1 cellular context compared by ENCODE assay signal in the genomic region with DNA sequence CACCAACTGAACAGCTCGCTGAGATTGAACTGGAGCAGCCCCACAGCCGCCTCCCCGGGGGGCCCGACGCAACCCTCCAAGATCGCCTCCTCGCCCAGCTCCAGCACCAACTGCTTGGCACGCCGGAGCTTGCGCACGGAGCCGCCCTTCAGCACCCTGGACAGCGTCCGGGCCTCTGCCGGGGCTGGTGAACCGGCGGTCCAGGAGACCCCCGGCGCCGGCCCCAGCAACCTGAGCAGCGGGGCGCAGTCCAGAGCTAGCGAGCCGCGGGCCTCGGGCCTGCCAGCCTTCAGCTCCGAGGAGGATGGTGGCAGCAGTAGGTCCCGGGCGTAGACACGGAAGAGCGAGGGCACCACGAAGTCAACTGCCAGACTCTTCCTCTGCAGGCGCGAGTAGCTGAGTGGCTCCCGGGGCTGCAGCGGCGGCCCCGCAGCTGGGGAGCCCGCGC.
TF ChIP-seq lines count a peak whose summit lies in the region.

No MANE protein-coding gene starts in this region.

TF ChIP-seq in HepG2, 621 proteins besides CTCF, POLR2A, EP300 and RAD21 (continued from another document and continues in another):
- TF ChIP-seq, protein P1, sequence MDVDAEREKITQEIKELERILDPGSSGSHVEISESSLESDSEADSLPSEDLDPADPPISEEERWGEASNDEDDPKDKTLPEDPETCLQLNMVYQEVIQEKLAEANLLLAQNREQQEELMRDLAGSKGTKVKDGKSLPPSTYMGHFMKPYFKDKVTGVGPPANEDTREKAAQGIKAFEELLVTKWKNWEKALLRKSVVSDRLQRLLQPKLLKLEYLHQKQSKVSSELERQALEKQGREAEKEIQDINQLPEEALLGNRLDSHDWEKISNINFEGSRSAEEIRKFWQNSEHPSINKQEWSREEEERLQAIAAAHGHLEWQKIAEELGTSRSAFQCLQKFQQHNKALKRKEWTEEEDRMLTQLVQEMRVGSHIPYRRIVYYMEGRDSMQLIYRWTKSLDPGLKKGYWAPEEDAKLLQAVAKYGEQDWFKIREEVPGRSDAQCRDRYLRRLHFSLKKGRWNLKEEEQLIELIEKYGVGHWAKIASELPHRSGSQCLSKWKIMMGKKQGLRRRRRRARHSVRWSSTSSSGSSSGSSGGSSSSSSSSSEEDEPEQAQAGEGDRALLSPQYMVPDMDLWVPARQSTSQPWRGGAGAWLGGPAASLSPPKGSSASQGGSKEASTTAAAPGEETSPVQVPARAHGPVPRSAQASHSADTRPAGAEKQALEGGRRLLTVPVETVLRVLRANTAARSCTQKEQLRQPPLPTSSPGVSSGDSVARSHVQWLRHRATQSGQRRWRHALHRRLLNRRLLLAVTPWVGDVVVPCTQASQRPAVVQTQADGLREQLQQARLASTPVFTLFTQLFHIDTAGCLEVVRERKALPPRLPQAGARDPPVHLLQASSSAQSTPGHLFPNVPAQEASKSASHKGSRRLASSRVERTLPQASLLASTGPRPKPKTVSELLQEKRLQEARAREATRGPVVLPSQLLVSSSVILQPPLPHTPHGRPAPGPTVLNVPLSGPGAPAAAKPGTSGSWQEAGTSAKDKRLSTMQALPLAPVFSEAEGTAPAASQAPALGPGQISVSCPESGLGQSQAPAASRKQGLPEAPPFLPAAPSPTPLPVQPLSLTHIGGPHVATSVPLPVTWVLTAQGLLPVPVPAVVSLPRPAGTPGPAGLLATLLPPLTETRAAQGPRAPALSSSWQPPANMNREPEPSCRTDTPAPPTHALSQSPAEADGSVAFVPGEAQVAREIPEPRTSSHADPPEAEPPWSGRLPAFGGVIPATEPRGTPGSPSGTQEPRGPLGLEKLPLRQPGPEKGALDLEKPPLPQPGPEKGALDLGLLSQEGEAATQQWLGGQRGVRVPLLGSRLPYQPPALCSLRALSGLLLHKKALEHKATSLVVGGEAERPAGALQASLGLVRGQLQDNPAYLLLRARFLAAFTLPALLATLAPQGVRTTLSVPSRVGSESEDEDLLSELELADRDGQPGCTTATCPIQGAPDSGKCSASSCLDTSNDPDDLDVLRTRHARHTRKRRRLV (CRISPR knock-in tag; IDR thresholded peaks at IDR 0.05), result no peak
- no peak for TF ChIP-seq PAX8 (CRISPR knock-in tag; IDR thresholded peaks at IDR 0.05; ENCODE audit: borderline replicate concordance)
- TF ChIP-seq ZNF34 (CRISPR knock-in tag; IDR thresholded peaks at IDR 0.05; ENCODE audit: borderline replicate concordance), result no peak
- TF ChIP-seq CCDC6 (CRISPR knock-in tag; IDR thresholded peaks at IDR 0.05), result peak; percentile 38; the same call in 1 of the 2 replicates
- TF ChIP-seq KAT8 (CRISPR knock-in tag; IDR thresholded peaks at IDR 0.05), result no peak
- no peak for TF ChIP-seq KAT7 (CRISPR knock-in tag; IDR thresholded peaks at IDR 0.05; ENCODE audit: borderline replicate concordance)
- TF ChIP-seq NFKB2 (CRISPR knock-in tag; IDR thresholded peaks at IDR 0.05; ENCODE audit: borderline replicate concordance), result peak; percentile 38; the same call in 1 of the 2 replicates
- no peak for TF ChIP-seq FOSL2 (CRISPR knock-in tag; IDR thresholded peaks at IDR 0.05)
- no peak for TF ChIP-seq ZNF598 (CRISPR knock-in tag; IDR thresholded peaks at IDR 0.05; ENCODE audit: borderline replicate concordance)
- TF ChIP-seq ARHGAP35 (CRISPR knock-in tag; IDR thresholded peaks at IDR 0.05; ENCODE audit: borderline replicate concordance), result 0 out of 2 replicates have a peak, but pooled peaks have one; percentile 39
- no peak for TF ChIP-seq SMYD3 (CRISPR knock-in tag; IDR thresholded peaks at IDR 0.05)
- TF ChIP-seq, protein P2, sequence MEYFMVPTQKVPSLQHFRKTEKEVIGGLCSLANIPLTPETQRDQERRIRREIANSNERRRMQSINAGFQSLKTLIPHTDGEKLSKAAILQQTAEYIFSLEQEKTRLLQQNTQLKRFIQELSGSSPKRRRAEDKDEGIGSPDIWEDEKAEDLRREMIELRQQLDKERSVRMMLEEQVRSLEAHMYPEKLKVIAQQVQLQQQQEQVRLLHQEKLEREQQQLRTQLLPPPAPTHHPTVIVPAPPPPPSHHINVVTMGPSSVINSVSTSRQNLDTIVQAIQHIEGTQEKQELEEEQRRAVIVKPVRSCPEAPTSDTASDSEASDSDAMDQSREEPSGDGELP (IDR thresholded peaks at IDR 0.05; ENCODE audit: borderline replicate concordance, low read depth), result no peak
- no peak for TF ChIP-seq ZNF589 (CRISPR knock-in tag; conservative IDR thresholded peaks at IDR 0.05)
- TF ChIP-seq, protein P3, sequence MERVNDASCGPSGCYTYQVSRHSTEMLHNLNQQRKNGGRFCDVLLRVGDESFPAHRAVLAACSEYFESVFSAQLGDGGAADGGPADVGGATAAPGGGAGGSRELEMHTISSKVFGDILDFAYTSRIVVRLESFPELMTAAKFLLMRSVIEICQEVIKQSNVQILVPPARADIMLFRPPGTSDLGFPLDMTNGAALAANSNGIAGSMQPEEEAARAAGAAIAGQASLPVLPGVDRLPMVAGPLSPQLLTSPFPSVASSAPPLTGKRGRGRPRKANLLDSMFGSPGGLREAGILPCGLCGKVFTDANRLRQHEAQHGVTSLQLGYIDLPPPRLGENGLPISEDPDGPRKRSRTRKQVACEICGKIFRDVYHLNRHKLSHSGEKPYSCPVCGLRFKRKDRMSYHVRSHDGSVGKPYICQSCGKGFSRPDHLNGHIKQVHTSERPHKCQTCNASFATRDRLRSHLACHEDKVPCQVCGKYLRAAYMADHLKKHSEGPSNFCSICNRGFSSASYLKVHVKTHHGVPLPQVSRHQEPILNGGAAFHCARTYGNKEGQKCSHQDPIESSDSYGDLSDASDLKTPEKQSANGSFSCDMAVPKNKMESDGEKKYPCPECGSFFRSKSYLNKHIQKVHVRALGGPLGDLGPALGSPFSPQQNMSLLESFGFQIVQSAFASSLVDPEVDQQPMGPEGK (CRISPR knock-in tag; IDR thresholded peaks at IDR 0.05), result no peak
- TF ChIP-seq SALL2 (CRISPR knock-in tag; IDR thresholded peaks at IDR 0.05), result no peak
- TF ChIP-seq, protein P4, sequence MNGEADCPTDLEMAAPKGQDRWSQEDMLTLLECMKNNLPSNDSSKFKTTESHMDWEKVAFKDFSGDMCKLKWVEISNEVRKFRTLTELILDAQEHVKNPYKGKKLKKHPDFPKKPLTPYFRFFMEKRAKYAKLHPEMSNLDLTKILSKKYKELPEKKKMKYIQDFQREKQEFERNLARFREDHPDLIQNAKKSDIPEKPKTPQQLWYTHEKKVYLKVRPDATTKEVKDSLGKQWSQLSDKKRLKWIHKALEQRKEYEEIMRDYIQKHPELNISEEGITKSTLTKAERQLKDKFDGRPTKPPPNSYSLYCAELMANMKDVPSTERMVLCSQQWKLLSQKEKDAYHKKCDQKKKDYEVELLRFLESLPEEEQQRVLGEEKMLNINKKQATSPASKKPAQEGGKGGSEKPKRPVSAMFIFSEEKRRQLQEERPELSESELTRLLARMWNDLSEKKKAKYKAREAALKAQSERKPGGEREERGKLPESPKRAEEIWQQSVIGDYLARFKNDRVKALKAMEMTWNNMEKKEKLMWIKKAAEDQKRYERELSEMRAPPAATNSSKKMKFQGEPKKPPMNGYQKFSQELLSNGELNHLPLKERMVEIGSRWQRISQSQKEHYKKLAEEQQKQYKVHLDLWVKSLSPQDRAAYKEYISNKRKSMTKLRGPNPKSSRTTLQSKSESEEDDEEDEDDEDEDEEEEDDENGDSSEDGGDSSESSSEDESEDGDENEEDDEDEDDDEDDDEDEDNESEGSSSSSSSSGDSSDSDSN (CRISPR knock-in tag; IDR thresholded peaks at IDR 0.05), result no peak
- 0 out of 2 replicates have a peak, but pooled peaks have one; percentile 45 for TF ChIP-seq ZNF607 (CRISPR knock-in tag; IDR thresholded peaks at IDR 0.05; ENCODE audit: borderline replicate concordance)
- TF ChIP-seq KDM6A (CRISPR knock-in tag; IDR thresholded peaks at IDR 0.05; ENCODE audit: low read depth), result no peak
- no peak for TF ChIP-seq HHEX (CRISPR knock-in tag; IDR thresholded peaks at IDR 0.05)
- no peak for TF ChIP-seq ETV5 (CRISPR knock-in tag; IDR thresholded peaks at IDR 0.05; ENCODE audit: borderline replicate concordance)
- TF ChIP-seq ZNF124 (CRISPR knock-in tag; IDR thresholded peaks at IDR 0.05), result no peak
- TF ChIP-seq MIXL1 (CRISPR knock-in tag; IDR thresholded peaks at IDR 0.05), result no peak
- TF ChIP-seq ZNF562 (CRISPR knock-in tag; IDR thresholded peaks at IDR 0.05; ENCODE audit: borderline replicate concordance), result no peak
- peak; percentile 60 for TF ChIP-seq SALL1 (CRISPR knock-in tag; IDR thresholded peaks at IDR 0.05)
- TF ChIP-seq ZNF816 (CRISPR knock-in tag; IDR thresholded peaks at IDR 0.05; ENCODE audit: borderline replicate concordance), result no peak
- TF ChIP-seq IKZF1 (IDR thresholded peaks at IDR 0.05), result no peak
- TF ChIP-seq, protein P5, sequence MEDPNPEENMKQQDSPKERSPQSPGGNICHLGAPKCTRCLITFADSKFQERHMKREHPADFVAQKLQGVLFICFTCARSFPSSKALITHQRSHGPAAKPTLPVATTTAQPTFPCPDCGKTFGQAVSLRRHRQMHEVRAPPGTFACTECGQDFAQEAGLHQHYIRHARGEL (CRISPR knock-in tag; IDR thresholded peaks at IDR 0.05), result no peak
- TF ChIP-seq ZFY (CRISPR knock-in tag; IDR thresholded peaks at IDR 0.05), result no peak
- 0 out of 2 replicates have a peak, but pooled peaks have one; percentile 43 for TF ChIP-seq ZNF564 (CRISPR knock-in tag; IDR thresholded peaks at IDR 0.05)
- no peak for TF ChIP-seq SCMH1 (CRISPR knock-in tag; IDR thresholded peaks at IDR 0.05; ENCODE audit: borderline replicate concordance)
- TF ChIP-seq TBP (CRISPR knock-in tag; IDR thresholded peaks at IDR 0.05), result no peak
- TF ChIP-seq, protein P6, sequence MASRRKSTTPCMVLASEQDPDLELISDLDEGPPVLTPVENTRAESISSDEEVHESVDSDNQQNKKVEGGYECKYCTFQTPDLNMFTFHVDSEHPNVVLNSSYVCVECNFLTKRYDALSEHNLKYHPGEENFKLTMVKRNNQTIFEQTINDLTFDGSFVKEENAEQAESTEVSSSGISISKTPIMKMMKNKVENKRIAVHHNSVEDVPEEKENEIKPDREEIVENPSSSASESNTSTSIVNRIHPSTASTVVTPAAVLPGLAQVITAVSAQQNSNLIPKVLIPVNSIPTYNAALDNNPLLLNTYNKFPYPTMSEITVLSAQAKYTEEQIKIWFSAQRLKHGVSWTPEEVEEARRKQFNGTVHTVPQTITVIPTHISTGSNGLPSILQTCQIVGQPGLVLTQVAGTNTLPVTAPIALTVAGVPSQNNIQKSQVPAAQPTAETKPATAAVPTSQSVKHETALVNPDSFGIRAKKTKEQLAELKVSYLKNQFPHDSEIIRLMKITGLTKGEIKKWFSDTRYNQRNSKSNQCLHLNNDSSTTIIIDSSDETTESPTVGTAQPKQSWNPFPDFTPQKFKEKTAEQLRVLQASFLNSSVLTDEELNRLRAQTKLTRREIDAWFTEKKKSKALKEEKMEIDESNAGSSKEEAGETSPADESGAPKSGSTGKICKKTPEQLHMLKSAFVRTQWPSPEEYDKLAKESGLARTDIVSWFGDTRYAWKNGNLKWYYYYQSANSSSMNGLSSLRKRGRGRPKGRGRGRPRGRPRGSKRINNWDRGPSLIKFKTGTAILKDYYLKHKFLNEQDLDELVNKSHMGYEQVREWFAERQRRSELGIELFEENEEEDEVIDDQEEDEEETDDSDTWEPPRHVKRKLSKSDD (CRISPR knock-in tag; IDR thresholded peaks at IDR 0.05; ENCODE audit: low read depth), result no peak
- TF ChIP-seq, protein P7, sequence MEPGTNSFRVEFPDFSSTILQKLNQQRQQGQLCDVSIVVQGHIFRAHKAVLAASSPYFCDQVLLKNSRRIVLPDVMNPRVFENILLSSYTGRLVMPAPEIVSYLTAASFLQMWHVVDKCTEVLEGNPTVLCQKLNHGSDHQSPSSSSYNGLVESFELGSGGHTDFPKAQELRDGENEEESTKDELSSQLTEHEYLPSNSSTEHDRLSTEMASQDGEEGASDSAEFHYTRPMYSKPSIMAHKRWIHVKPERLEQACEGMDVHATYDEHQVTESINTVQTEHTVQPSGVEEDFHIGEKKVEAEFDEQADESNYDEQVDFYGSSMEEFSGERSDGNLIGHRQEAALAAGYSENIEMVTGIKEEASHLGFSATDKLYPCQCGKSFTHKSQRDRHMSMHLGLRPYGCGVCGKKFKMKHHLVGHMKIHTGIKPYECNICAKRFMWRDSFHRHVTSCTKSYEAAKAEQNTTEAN (CRISPR knock-in tag; conservative IDR thresholded peaks at IDR 0.05), result no peak
- TF ChIP-seq ZNF326 (CRISPR knock-in tag; IDR thresholded peaks at IDR 0.05; ENCODE audit: borderline replicate concordance), result no peak
- TF ChIP-seq, protein P8, sequence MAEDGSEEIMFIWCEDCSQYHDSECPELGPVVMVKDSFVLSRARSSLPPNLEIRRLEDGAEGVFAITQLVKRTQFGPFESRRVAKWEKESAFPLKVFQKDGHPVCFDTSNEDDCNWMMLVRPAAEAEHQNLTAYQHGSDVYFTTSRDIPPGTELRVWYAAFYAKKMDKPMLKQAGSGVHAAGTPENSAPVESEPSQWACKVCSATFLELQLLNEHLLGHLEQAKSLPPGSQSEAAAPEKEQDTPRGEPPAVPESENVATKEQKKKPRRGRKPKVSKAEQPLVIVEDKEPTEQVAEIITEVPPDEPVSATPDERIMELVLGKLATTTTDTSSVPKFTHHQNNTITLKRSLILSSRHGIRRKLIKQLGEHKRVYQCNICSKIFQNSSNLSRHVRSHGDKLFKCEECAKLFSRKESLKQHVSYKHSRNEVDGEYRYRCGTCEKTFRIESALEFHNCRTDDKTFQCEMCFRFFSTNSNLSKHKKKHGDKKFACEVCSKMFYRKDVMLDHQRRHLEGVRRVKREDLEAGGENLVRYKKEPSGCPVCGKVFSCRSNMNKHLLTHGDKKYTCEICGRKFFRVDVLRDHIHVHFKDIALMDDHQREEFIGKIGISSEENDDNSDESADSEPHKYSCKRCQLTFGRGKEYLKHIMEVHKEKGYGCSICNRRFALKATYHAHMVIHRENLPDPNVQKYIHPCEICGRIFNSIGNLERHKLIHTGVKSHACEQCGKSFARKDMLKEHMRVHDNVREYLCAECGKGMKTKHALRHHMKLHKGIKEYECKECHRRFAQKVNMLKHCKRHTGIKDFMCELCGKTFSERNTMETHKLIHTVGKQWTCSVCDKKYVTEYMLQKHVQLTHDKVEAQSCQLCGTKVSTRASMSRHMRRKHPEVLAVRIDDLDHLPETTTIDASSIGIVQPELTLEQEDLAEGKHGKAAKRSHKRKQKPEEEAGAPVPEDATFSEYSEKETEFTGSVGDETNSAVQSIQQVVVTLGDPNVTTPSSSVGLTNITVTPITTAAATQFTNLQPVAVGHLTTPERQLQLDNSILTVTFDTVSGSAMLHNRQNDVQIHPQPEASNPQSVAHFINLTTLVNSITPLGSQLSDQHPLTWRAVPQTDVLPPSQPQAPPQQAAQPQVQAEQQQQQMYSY (CRISPR knock-in tag; IDR thresholded peaks at IDR 0.05), result no peak
- TF ChIP-seq ZNF768 (CRISPR knock-in tag; IDR thresholded peaks at IDR 0.05), result peak; percentile 64; the same call in 1 of the 2 replicates
